9 cellular contexts compared by ENCODE assay signal in genomic region chr5:35852084-35852734, GRCh38. TPM values are rescaled to one million over a fixed set of nuclear protein-coding genes. Genes with fewer than 3 reads are reported as not detected.
DNase-seq lines count a peak whose midpoint lies in the region; ATAC-seq and TF ChIP-seq lines count a peak whose summit lies in the region.
"Had no signal": no experiment of that assay in that cellular context is flagged by ENCODE, and none has a peak within 500 bp of the region (broad histone marks: within the 10 kb centered on the region; RNA-seq: fewer than 3 reads in every experiment).

No MANE protein-coding gene starts in this region.

- TF ChIP-seq POLR2A in heart left ventricle (IDR thresholded peaks at IDR 0.05), result no peak

- peak overlapping the region; percentile 99 for H3K27ac Mint-ChIP-seq in activated CD4-positive, alpha-beta T cell treated with anti-CD3 and anti-CD28 coated beads, Interleukin-2, amount 10 ng/mL, durations not matched to agents 24 days and 14 days
- H3K27ac Mint-ChIP-seq in naive thymus-derived CD4-positive, alpha-beta T cell, result peak overlapping the region; percentile 97 to 100 (median 99)
- H3K27ac Mint-ChIP-seq: memory B cell had no signal

- H3K4me3 Mint-ChIP-seq in activated CD4-positive, alpha-beta T cell treated with anti-CD3 and anti-CD28 coated beads, Interleukin-2, amount 10 ng/mL, durations not matched to agents 24 days and 14 days, result peak overlapping the region; percentile 87
- peak overlapping the region; percentile 85 to 100 (median 92) for H3K4me3 Mint-ChIP-seq in naive thymus-derived CD4-positive, alpha-beta T cell
- H3K4me3 Mint-ChIP-seq: memory B cell had no signal

- H3K4me1 ChIP-seq in naive thymus-derived CD4-positive, alpha-beta T cell (ENCODE audit: control insufficient read depth in 2 of 2, insufficient read depth in 2 of 2, low read length in 2 of 2), result peaks cover 52 to 56% of the 10 kb centered on the region in 2 donors
- peaks cover 0 to 49% (median 0%) of the 10 kb centered on the region in 12 donors for H3K4me1 ChIP-seq in heart left ventricle

- no peaks in the 10 kb centered on the region for H3K27me3 Mint-ChIP-seq in activated CD4-positive, alpha-beta T cell treated with anti-CD3 and anti-CD28 coated beads, Interleukin-2, amount 10 ng/mL, durations not matched to agents 24 days and 14 days
- no peaks in the 10 kb centered on the region for H3K27me3 Mint-ChIP-seq in naive thymus-derived CD4-positive, alpha-beta T cell
- H3K27me3 Mint-ChIP-seq: memory B cell had no signal

- TF ChIP-seq CTCF in GM12872 (IDR thresholded peaks at IDR 0.05; ENCODE audit: insufficient read depth, low read depth, low read length) (peak; percentile 15; the same call in 1 of the 3 replicates), heart left ventricle (IDR thresholded peaks at IDR 0.05) (no peak)

- no peaks in the 10 kb centered on the region for H3K36me3 ChIP-seq in naive thymus-derived CD4-positive, alpha-beta T cell (ENCODE audit: control insufficient read depth in 2 of 3, insufficient read depth in 3 of 3, low read length in 3 of 3)
- H3K36me3 ChIP-seq in heart left ventricle, result no peaks in the 10 kb centered on the region

- 50 to 70% (median 67%) methylated on average over 4 to 8 of the region's 8 CpGs for WGBS in heart left ventricle, 4 donors

- H3K27me3 ChIP-seq in naive thymus-derived CD4-positive, alpha-beta T cell (ENCODE audit: control insufficient read depth in 2 of 2, insufficient read depth in 2 of 2, low read length in 2 of 2), result no peaks in the 10 kb centered on the region
- no peaks in the 10 kb centered on the region for H3K27me3 ChIP-seq in heart left ventricle

- peaks cover 22% of the 10 kb centered on the region for H3K36me3 Mint-ChIP-seq in activated CD4-positive, alpha-beta T cell treated with anti-CD3 and anti-CD28 coated beads, Interleukin-2, amount 10 ng/mL, durations not matched to agents 24 days and 14 days (ENCODE audit: low read depth)
- peaks cover 3 to 25% (median 10%) of the 10 kb centered on the region in 5 donors for H3K36me3 Mint-ChIP-seq in naive thymus-derived CD4-positive, alpha-beta T cell
- H3K36me3 Mint-ChIP-seq: memory B cell had no signal

- peak; percentile 86 for DNase-seq in activated CD4-positive, alpha-beta T cell treated with anti-CD3 and anti-CD28 coated beads, Interleukin-2, amount 10 ng/mL, durations not matched to agents 24 days and 14 days
- peak in 6 of 9 donors; percentile 42 to 74 (median 56) for DNase-seq in naive thymus-derived CD4-positive, alpha-beta T cell
- DNase-seq in NCI-H1436 treated with DMSO at 0.1 percent for 48 hours (lab: John Stamatoyannopoulos, UW) (no peak), heart left ventricle (no peak), NCI-H1417 treated with DMSO at 0.1 percent for 48 hours (lab: John Stamatoyannopoulos, UW) (no peak)

- peak overlapping the region; percentile 55 for H3K4me3 ChIP-seq in naive thymus-derived CD4-positive, alpha-beta T cell (ENCODE audit: low read length)
- no peak overlapping the region for H3K4me3 ChIP-seq in heart left ventricle

- peaks cover 59% of the 10 kb centered on the region for H3K4me1 Mint-ChIP-seq in activated CD4-positive, alpha-beta T cell treated with anti-CD3 and anti-CD28 coated beads, Interleukin-2, amount 10 ng/mL, durations not matched to agents 24 days and 14 days
- peaks cover 31 to 89% (median 72%) of the 10 kb centered on the region in 7 donors for H3K4me1 Mint-ChIP-seq in naive thymus-derived CD4-positive, alpha-beta T cell

- peaks cover 10% of the 10 kb centered on the region for H3K9me3 Mint-ChIP-seq in activated CD4-positive, alpha-beta T cell treated with anti-CD3 and anti-CD28 coated beads, Interleukin-2, amount 10 ng/mL, durations not matched to agents 24 days and 14 days
- peaks cover 0 to 10% (median 2%) of the 10 kb centered on the region in 11 donors for H3K9me3 Mint-ChIP-seq in naive thymus-derived CD4-positive, alpha-beta T cell
- H3K9me3 Mint-ChIP-seq: memory B cell had no signal

- intact Hi-C loops in activated CD4-positive, alpha-beta T cell treated with anti-CD3 and anti-CD28 coated beads, Interleukin-2, amount 10 ng/mL, durations not matched to agents 24 days and 14 days (cut with micrococcal nuclease), result loop anchor here (1.0 to 2.0 kb wide), 7 partner anchors 16 to 201 kb away; no protein-coding TSS in a partner anchor
- intact Hi-C loops in naive thymus-derived CD4-positive, alpha-beta T cell (cut with micrococcal nuclease), result loop anchor here (1.0 to 10.0 kb wide), 3 partner anchors 26 to 1025 kb away; partner anchors contain the start of gene NIPBL (in 2 of the 2)
- intact Hi-C loops in heart left ventricle (cut with DNase I), result loop anchor here in 1 of 10 donors (5.0 kb wide), 1 partner anchor 70 kb away; no protein-coding TSS in a partner anchor

- H3K9me3 ChIP-seq in naive thymus-derived CD4-positive, alpha-beta T cell (ENCODE audit: control insufficient read depth in 2 of 3, low read length in 3 of 3), result peaks cover 0 to 6% (median 0%) of the 10 kb centered on the region in 3 experiments
- no peaks in the 10 kb centered on the region for H3K9me3 ChIP-seq in heart left ventricle

- POLR2A ChIA-PET in naive thymus-derived CD4-positive, alpha-beta T cell (lab: Charles Lee), result interaction anchor here (0.6 to 18.2 kb wide), 10 partner anchors 12 to 182 kb away, joined by 3 to 1069 read pairs (median 20); no protein-coding TSS in a partner anchor

- CTCF ChIA-PET in naive thymus-derived CD4-positive, alpha-beta T cell (lab: Charles Lee), result interaction anchor here (0.9 to 11.1 kb wide), 11 partner anchors 9 to 201 kb away, joined by 3 to 128 read pairs (median 3); no protein-coding TSS in a partner anchor

- H3K27ac ChIP-seq in naive thymus-derived CD4-positive, alpha-beta T cell (ENCODE audit: low read depth, low read length), result peak overlapping the region; percentile 98
- H3K27ac ChIP-seq in heart left ventricle, result peak overlapping the region in 1 of 12 donors; percentile 85

- ATAC-seq in HG02938 (IDR thresholded peaks at IDR 0.05; ENCODE audit: unreplicated experiment) (peak; percentile 49), heart left ventricle (no peak), GM21528 (IDR thresholded peaks at IDR 0.05; ENCODE audit: low FRiP score, unreplicated experiment) (no peak)
- no peak for ATAC-seq in naive thymus-derived CD4-positive, alpha-beta T cell

RNA-seq across cellular contexts. Expression of gene IL7R, which starts 4.5 kb away (rescaled TPM):
- 57.7 and 64.1 TPM in 2 replicates for total RNA-seq in activated CD4-positive, alpha-beta T cell treated with anti-CD3 and anti-CD28 coated beads, Interleukin-2, amount 10 ng/mL, durations not matched to agents 24 days and 14 days
- total RNA-seq in naive thymus-derived CD4-positive, alpha-beta T cell, result 1,000 to 10,000 TPM in 2 of 5 experiments, 100 to 1,000 TPM in 3; 341 to 1,298 (median 608) TPM
- polyA plus RNA-seq in naive thymus-derived CD4-positive, alpha-beta T cell, result 100 to 1,000 TPM; 690 to 965 TPM
- total RNA-seq in heart left ventricle, result 10 to 100 TPM in 1 of 9 donors, 1 to 10 TPM in 2, under 1 TPM in 6; 0.32 to 12.0 (median 0.61) TPM
- under 1 TPM; 0.27 to 0.82 TPM for polyA plus RNA-seq in heart left ventricle

Comparison
In these comparisons a context has a peak if more than half of its experiments do, and no peak if none do; other contexts are left out.
1. DNase-seq: peak in activated CD4-positive, alpha-beta T cell treated with anti-CD3 and anti-CD28 coated beads, Interleukin-2, amount 10 ng/mL, durations not matched to agents 24 days and 14 days (single experiment) and naive thymus-derived CD4-positive, alpha-beta T cell (6 of 9); none in NCI-H1436 treated with DMSO at 0.1 percent for 48 hours (single experiment), heart left ventricle (0 of 5) and NCI-H1417 treated with DMSO at 0.1 percent for 48 hours (single experiment).